1 cellular context compared by ENCODE assay signal in the genomic region with DNA sequence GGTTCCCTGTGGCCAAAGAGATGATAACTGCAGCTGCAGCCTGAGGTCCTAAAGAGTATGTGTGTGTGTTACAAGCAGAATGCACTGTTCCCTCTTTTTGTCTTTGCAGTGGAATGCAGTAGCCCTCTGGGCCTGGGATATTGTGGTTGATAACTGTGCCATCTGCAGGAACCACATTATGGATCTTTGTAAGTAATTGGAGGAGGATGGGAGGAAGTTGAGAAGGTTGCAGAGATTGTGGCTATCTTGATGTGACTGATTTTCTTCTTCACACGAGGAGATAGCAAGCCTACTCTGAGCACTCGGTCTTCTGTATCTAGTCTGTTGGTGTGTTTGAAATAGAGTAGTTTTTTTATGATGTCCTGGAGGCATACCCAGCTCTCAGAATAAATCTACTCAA.
TF ChIP-seq lines count a peak whose summit lies in the region.

No MANE protein-coding gene starts in this region.

TF ChIP-seq in GM23338, 12 proteins besides CTCF, POLR2A, EP300 and RAD21 (continued from another document):
- TF ChIP-seq, protein P1, sequence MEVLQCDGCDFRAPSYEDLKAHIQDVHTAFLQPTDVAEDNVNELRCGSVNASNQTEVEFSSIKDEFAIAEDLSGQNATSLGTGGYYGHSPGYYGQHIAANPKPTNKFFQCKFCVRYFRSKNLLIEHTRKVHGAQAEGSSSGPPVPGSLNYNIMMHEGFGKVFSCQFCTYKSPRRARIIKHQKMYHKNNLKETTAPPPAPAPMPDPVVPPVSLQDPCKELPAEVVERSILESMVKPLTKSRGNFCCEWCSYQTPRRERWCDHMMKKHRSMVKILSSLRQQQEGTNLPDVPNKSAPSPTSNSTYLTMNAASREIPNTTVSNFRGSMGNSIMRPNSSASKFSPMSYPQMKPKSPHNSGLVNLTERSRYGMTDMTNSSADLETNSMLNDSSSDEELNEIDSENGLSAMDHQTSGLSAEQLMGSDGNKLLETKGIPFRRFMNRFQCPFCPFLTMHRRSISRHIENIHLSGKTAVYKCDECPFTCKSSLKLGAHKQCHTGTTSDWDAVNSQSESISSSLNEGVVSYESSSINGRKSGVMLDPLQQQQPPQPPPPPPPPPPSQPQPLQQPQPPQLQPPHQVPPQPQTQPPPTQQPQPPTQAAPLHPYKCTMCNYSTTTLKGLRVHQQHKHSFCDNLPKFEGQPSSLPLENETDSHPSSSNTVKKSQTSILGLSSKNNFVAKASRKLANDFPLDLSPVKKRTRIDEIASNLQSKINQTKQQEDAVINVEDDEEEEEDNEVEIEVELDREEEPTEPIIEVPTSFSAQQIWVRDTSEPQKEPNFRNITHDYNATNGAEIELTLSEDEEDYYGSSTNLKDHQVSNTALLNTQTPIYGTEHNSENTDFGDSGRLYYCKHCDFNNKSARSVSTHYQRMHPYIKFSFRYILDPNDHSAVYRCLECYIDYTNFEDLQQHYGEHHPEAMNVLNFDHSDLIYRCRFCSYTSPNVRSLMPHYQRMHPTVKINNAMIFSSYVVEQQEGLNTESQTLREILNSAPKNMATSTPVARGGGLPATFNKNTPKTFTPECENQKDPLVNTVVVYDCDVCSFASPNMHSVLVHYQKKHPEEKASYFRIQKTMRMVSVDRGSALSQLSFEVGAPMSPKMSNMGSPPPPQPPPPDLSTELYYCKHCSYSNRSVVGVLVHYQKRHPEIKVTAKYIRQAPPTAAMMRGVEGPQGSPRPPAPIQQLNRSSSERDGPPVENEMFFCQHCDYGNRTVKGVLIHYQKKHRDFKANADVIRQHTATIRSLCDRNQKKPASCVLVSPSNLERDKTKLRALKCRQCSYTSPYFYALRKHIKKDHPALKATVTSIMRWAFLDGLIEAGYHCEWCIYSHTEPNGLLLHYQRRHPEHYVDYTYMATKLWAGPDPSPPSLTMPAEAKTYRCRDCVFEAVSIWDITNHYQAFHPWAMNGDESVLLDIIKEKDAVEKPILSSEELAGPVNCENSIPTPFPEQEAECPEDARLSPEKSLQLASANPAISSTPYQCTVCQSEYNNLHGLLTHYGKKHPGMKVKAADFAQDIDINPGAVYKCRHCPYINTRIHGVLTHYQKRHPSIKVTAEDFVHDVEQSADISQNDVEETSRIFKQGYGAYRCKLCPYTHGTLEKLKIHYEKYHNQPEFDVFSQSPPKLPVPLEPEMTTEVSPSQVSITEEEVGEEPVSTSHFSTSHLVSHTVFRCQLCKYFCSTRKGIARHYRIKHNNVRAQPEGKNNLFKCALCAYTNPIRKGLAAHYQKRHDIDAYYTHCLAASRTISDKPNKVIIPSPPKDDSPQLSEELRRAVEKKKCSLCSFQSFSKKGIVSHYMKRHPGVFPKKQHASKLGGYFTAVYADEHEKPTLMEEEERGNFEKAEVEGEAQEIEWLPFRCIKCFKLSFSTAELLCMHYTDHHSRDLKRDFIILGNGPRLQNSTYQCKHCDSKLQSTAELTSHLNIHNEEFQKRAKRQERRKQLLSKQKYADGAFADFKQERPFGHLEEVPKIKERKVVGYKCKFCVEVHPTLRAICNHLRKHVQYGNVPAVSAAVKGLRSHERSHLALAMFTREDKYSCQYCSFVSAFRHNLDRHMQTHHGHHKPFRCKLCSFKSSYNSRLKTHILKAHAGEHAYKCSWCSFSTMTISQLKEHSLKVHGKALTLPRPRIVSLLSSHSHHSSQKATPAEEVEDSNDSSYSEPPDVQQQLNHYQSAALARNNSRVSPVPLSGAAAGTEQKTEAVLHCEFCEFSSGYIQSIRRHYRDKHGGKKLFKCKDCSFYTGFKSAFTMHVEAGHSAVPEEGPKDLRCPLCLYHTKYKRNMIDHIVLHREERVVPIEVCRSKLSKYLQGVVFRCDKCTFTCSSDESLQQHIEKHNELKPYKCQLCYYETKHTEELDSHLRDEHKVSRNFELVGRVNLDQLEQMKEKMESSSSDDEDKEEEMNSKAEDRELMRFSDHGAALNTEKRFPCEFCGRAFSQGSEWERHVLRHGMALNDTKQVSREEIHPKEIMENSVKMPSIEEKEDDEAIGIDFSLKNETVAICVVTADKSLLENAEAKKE (CRISPR knock-in tag; IDR thresholded peaks at IDR 0.05) = no peak
- TF ChIP-seq ZNF114 (CRISPR knock-in tag; IDR thresholded peaks at IDR 0.05) = no peak
